Comparison of ENCODE assay signal across 24 cellular contexts in the genomic region with DNA sequence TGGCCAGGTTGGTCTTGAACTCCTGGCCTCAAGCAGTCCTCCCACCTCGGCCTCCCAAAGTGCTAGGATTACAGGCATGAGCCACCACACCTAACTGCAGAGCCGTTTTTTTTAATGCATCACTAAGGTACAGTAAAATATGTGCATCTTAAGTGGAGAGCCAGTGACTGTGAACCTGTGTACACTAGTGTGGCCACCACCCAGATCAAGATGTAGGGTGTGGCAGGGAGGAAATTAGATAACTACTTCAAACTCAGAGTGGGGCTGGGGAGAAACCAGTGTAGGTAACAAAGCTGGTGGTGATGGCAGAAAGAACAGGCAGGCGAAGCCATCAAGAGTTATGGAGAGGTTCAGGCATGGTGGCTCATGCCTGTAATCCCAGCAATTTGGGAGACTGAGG.
"Had no signal": no experiment of that assay in that cellular context is flagged by ENCODE, and none has a peak within 500 bp of the region (broad histone marks: within the 10 kb centered on the region; RNA-seq: fewer than 3 reads in every experiment).

No MANE protein-coding gene starts in this region.

- DNase-seq: KBM-7, MV-4-11, NCI-H1048, NCI-H1105, NCI-H1417, NCI-H1436 treated with DMSO at 0.1 percent for 48 hours, NCI-H1694, NCI-H187 treated with DMSO at 0.1 percent for 48 hours, NCI-H2029 treated with DMSO at 0.1 percent for 48 hours, NCI-H2171 treated with DMSO at 0.1 percent for 48 hours, NCI-H345, NCI-H446 treated with DMSO at 0.1 percent for 48 hours, NCI-H510A treated with DMSO at 0.1 percent for 48 hours, NCI-H526 treated with DMSO at 0.1 percent for 48 hours, NCI-H748 treated with DMSO at 0.1 percent for 48 hours, Right ventricle myocardium superior, RPMI8226, SIG-M5 had no signal

- FAIRE-seq: HTR-8/SVneo, RCC 7860 had no signal

- H3K4me1 ChIP-seq: SJSA1 had no signal

- H3K27ac Mint-ChIP-seq: IgD-negative memory B cell had no signal

- H3K27me3 ChIP-seq: SJSA1 had no signal

- H3K27me3 Mint-ChIP-seq: IgD-negative memory B cell had no signal

- H3K4me3 Mint-ChIP-seq: IgD-negative memory B cell had no signal

- H3K9me3 ChIP-seq: SJSA1 had no signal

- H3K27ac ChIP-seq: HL-60, SJSA1, SK-N-MC had no signal

- H3K4me3 ChIP-seq: SJSA1, SK-N-MC had no signal
